In the genomic region with DNA sequence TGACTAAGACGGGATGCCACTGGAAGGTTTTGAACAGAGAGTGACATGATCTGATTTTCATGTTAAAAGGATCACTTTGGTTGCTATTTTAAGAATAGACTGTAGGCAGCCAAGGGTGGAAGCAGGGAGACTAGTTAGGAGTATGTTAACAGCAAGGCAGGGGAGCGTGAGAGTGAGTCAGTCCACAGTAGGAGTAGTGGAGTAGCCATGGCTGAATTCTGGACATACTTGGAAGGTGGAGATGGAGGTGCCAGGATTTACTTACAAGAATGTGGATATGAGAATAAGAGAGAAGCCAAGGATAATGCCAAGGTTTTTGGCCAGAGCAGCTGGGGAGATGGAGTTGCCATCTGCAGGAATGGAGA, we compare ENCODE assay signal across 13 cellular contexts.
DNase-seq lines count a peak whose midpoint lies in the region; ATAC-seq and TF ChIP-seq lines count a peak whose summit lies in the region.
"Had no signal": no experiment of that assay in that cellular context is flagged by ENCODE, and none has a peak within 500 bp of the region (broad histone marks: within the 10 kb centered on the region; RNA-seq: fewer than 3 reads in every experiment).

No MANE protein-coding gene starts in this region.

- H3K36me3 ChIP-seq in ACC112 (ENCODE audit: insufficient read depth, low read length) (peaks cover 20% of the 10 kb centered on the region), WERI-Rb-1 (no peaks in the 10 kb centered on the region)

- peaks cover 13% of the 10 kb centered on the region for H3K9me3 Mint-ChIP-seq in activated naive CD8-positive, alpha-beta T cell treated with anti-CD3 and anti-CD28 coated beads for 36 hours
- peaks cover 0 to 5% (median 4%) of the 10 kb centered on the region in 6 donors for H3K9me3 Mint-ChIP-seq in immature natural killer cell

- H3K79me2 ChIP-seq in ACC112 (ENCODE audit: control insufficient read depth, insufficient read depth, low read length, unreplicated experiment) = peaks cover 3% of the 10 kb centered on the region

- peaks cover 46% of the 10 kb centered on the region for H3K36me3 Mint-ChIP-seq in activated naive CD8-positive, alpha-beta T cell treated with anti-CD3 and anti-CD28 coated beads for 36 hours
- H3K36me3 Mint-ChIP-seq in immature natural killer cell = peaks cover 10 to 14% (median 13%) of the 10 kb centered on the region in 3 donors

- H3K27me3 ChIP-seq in ACC112 (ENCODE audit: insufficient read depth, low read length) (no peaks in the 10 kb centered on the region), WERI-Rb-1 (ENCODE audit: insufficient read depth, low read depth, severe bottlenecking) (no peaks in the 10 kb centered on the region)
- H3K27me3 ChIP-seq: BLaER1 treated with 17β-estradiol and CSF1 and Interleukin-3, amounts not matched to agents 10 nM and 100 nM had no signal

- DNase-seq in GM04503 (ENCODE audit: low read depth) (peak; percentile 31), immature natural killer cell (no peak), NCI-H774 (lab: John Stamatoyannopoulos, UW) (no peak), WERI-Rb-1 (no peak)
- DNase-seq in activated naive CD8-positive, alpha-beta T cell treated with anti-CD3 and anti-CD28 coated beads for 36 hours = no peak
- DNase-seq: KBM-7; mesendoderm; stimulated activated naive B cell treated with anti-CD40 and anti-IgM and Interleukin-4, amounts not matched to agents 10 μg/mL and 1 μg/mL and 100 μg/mL, for 72 hours had no signal

- no peak overlapping the region for H2AFZ ChIP-seq in ACC112 (ENCODE audit: low read length, unreplicated experiment)

- H3K4me3 ChIP-seq in ACC112 (ENCODE audit: low read depth, low read length) = no peak overlapping the region
- H3K4me3 ChIP-seq in WERI-Rb-1 (ENCODE audit: low read depth, low read length) = no peak overlapping the region
- H3K4me3 ChIP-seq: BLaER1 treated with 17β-estradiol and CSF1 and Interleukin-3, amounts not matched to agents 10 nM and 100 nM had no signal

- H3K4me1 ChIP-seq in ACC112 (ENCODE audit: control insufficient read depth, insufficient read depth, low read length, unreplicated experiment) = peaks cover 41% of the 10 kb centered on the region
- H3K4me1 ChIP-seq: BLaER1 treated with 17β-estradiol and CSF1 and Interleukin-3, amounts not matched to agents 10 nM and 100 nM had no signal

- H3K9me3 ChIP-seq in WERI-Rb-1 (ENCODE audit: severe bottlenecking) = no peaks in the 10 kb centered on the region

- H3K27ac Mint-ChIP-seq in activated naive CD8-positive, alpha-beta T cell treated with anti-CD3 and anti-CD28 coated beads for 36 hours = peak overlapping the region; percentile 82
- peak overlapping the region; percentile 6 to 62 (median 52) for H3K27ac Mint-ChIP-seq in immature natural killer cell
- H3K27ac Mint-ChIP-seq: stimulated activated naive B cell treated with anti-CD40 and anti-IgM and Interleukin-4, amounts not matched to agents 10 μg/mL and 1 μg/mL and 100 μg/mL, for 72 hours; T-helper 2 cell treated with Interferon-gamma antibody and Interleukin-4, amounts not matched to agents 5 μg/mL and 100 μg/mL, for 36 hours had no signal

- H3K27me3 Mint-ChIP-seq in activated naive CD8-positive, alpha-beta T cell treated with anti-CD3 and anti-CD28 coated beads for 36 hours = no peaks in the 10 kb centered on the region
- H3K27me3 Mint-ChIP-seq in immature natural killer cell (ENCODE audit: low read depth in 3 of 3) = peaks cover 1 to 8% (median 2%) of the 10 kb centered on the region in 3 donors
- H3K27me3 Mint-ChIP-seq: stimulated activated naive B cell treated with anti-CD40 and anti-IgM and Interleukin-4, amounts not matched to agents 10 μg/mL and 1 μg/mL and 100 μg/mL, for 72 hours had no signal

- H3K27ac ChIP-seq in ACC112 (ENCODE audit: low read depth, low read length) = peak overlapping the region; percentile 76
- no peak overlapping the region for H3K27ac ChIP-seq in WERI-Rb-1
- H3K27ac ChIP-seq: BLaER1 treated with 17β-estradiol and CSF1 and Interleukin-3, amounts not matched to agents 10 nM and 100 nM had no signal

- ATAC-seq in GM19035 (IDR thresholded peaks at IDR 0.05; ENCODE audit: unreplicated experiment) (no peak), GM21447 (IDR thresholded peaks at IDR 0.05; ENCODE audit: unreplicated experiment) (no peak)
- ATAC-seq: stimulated activated naive B cell treated with anti-CD40 and anti-IgM and Interleukin-4, amounts not matched to agents 10 μg/mL and 1 μg/mL and 100 μg/mL, for 72 hours had no signal

- TF ChIP-seq CTCF in WERI-Rb-1 (IDR thresholded peaks at IDR 0.05; ENCODE audit: low read depth, low read length) = no peak

- peaks cover 35% of the 10 kb centered on the region for H3K4me1 Mint-ChIP-seq in activated naive CD8-positive, alpha-beta T cell treated with anti-CD3 and anti-CD28 coated beads for 36 hours
- H3K4me1 Mint-ChIP-seq in immature natural killer cell = peaks cover 43 to 61% of the 10 kb centered on the region in 2 donors

- no peak overlapping the region for H3K4me3 Mint-ChIP-seq in activated naive CD8-positive, alpha-beta T cell treated with anti-CD3 and anti-CD28 coated beads for 36 hours
- H3K4me3 Mint-ChIP-seq in immature natural killer cell = peak overlapping the region; percentile 0 to 26 (median 14)
- H3K4me3 Mint-ChIP-seq: stimulated activated naive B cell treated with anti-CD40 and anti-IgM and Interleukin-4, amounts not matched to agents 10 μg/mL and 1 μg/mL and 100 μg/mL, for 72 hours; T-helper 2 cell treated with Interferon-gamma antibody and Interleukin-4, amounts not matched to agents 5 μg/mL and 100 μg/mL, for 36 hours had no signal
